ENCODE assay signal across 33 cellular contexts in the genomic region with DNA sequence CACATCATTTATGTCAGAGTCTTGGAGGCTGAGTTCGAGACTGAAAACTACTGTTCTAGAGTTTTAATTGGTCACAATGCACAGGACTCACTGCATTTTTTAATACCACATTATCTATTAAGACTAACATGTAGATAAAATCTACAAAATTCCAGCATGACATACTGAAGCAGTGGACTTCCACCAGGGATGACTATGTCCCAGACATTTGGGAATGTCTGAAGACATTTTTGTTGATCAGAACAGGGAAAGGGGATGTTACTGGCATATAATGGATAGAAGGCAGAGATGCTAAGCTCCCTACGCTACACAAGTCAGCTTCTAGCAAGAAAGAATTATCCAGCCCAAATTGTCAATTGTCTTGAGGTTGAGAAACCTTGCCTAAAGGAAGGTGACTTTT.
"Had no signal": no experiment of that assay in that cellular context is flagged by ENCODE, and none has a peak within 500 bp of the region (broad histone marks: within the 10 kb centered on the region; RNA-seq: fewer than 3 reads in every experiment).

No MANE protein-coding gene starts in this region.

- H3K36me3 Mint-ChIP-seq: activated CD8-positive, alpha-beta memory T cell treated with anti-CD3 and anti-CD28 coated beads, Interleukin-2, amount 10 ng/mL, durations not matched to agents 7 days and 5 days; activated naive CD4-positive, alpha-beta T cell treated with anti-CD3 and anti-CD28 coated beads, Interleukin-2, amount 10 ng/mL, durations not matched to agents 7 days and 5 days; activated naive CD4-positive, alpha-beta T cell treated with anti-CD3 and anti-CD28 coated beads, Interleukin-2, amount 50 U/mL, for 24 hours; activated naive CD8-positive, alpha-beta T cell; activated naive CD8-positive, alpha-beta T cell treated with anti-CD3 and anti-CD28 coated beads, Interleukin-2, amount 10 ng/mL, durations not matched to agents 7 days and 5 days had no signal

- H3K9me3 ChIP-seq: body of pancreas, breast epithelium had no signal

- H3K4me1 ChIP-seq: body of pancreas, breast epithelium had no signal

- H3K4me3 Mint-ChIP-seq: activated B cell treated with CpG ODN at 0.5 μM for 24 hours; activated CD4-positive, alpha-beta memory T cell treated with anti-CD3 and anti-CD28 coated beads, Interleukin-2, amount 10 ng/mL, durations not matched to agents 7 days and 5 days; activated CD4-positive, alpha-beta T cell treated with anti-CD3 and anti-CD28 coated beads, Interleukin-2, amount 10 ng/mL, durations not matched to agents 24 days and 14 days; activated CD8-positive, alpha-beta memory T cell treated with anti-CD3 and anti-CD28 coated beads, Interleukin-2, amount 10 ng/mL, durations not matched to agents 7 days and 5 days; activated CD8-positive, alpha-beta T cell treated with anti-CD3 and anti-CD28 coated beads, Interleukin-2, amount 10 ng/mL, durations not matched to agents 7 days and 5 days; activated naive CD4-positive, alpha-beta T cell treated with anti-CD3 and anti-CD28 coated beads, Interleukin-2, amount 10 ng/mL, durations not matched to agents 7 days and 5 days; activated naive CD4-positive, alpha-beta T cell treated with anti-CD3 and anti-CD28 coated beads, Interleukin-2, amount 50 U/mL, for 24 hours; activated naive CD8-positive, alpha-beta T cell; activated naive CD8-positive, alpha-beta T cell treated with anti-CD3 and anti-CD28 coated beads, Interleukin-2, amount 10 ng/mL, durations not matched to agents 7 days and 5 days; activated naive CD8-positive, alpha-beta T cell treated with anti-CD3 and anti-CD28 coated beads, Interleukin-2, amount 50 U/mL, for 24 hours; activated T-cell treated with anti-CD3 and anti-CD28 coated beads, Interleukin-2, amount 50 U/mL, for 24 hours; T-helper 1 cell treated with Interleukin-12 subunit alpha and Interleukin-12 subunit beta and Interleukin-4 antibody, amounts not matched to agents 30 μg/mL and 1 μg/mL, for 36 hours; T-helper 2 cell treated with Interferon-gamma antibody and Interleukin-4, amounts not matched to agents 5 μg/mL and 100 μg/mL, for 36 hours had no signal

- H3K27ac Mint-ChIP-seq: activated B cell treated with CpG ODN at 0.5 μM for 24 hours; activated CD4-positive, alpha-beta memory T cell treated with anti-CD3 and anti-CD28 coated beads, Interleukin-2, amount 10 ng/mL, durations not matched to agents 7 days and 5 days; activated CD4-positive, alpha-beta T cell treated with anti-CD3 and anti-CD28 coated beads, Interleukin-2, amount 10 ng/mL, durations not matched to agents 24 days and 14 days; activated CD8-positive, alpha-beta memory T cell treated with anti-CD3 and anti-CD28 coated beads, Interleukin-2, amount 10 ng/mL, durations not matched to agents 7 days and 5 days; activated CD8-positive, alpha-beta T cell treated with anti-CD3 and anti-CD28 coated beads, Interleukin-2, amount 10 ng/mL, durations not matched to agents 7 days and 5 days; activated naive CD4-positive, alpha-beta T cell treated with anti-CD3 and anti-CD28 coated beads, Interleukin-2, amount 10 ng/mL, durations not matched to agents 7 days and 5 days; activated naive CD4-positive, alpha-beta T cell treated with anti-CD3 and anti-CD28 coated beads, Interleukin-2, amount 50 U/mL, for 24 hours; activated naive CD8-positive, alpha-beta T cell; activated naive CD8-positive, alpha-beta T cell treated with anti-CD3 and anti-CD28 coated beads, Interleukin-2, amount 10 ng/mL, durations not matched to agents 7 days and 5 days; activated naive CD8-positive, alpha-beta T cell treated with anti-CD3 and anti-CD28 coated beads, Interleukin-2, amount 50 U/mL, for 24 hours; activated T-cell treated with anti-CD3 and anti-CD28 coated beads, Interleukin-2, amount 50 U/mL, for 24 hours; activated T-helper 2 cell treated with anti-CD3 and anti-CD28 coated beads, Interferon-gamma antibody, Interleukin-2, Interleukin-4, amounts not matched to agents 10 μg/mL and 5 μg/mL and 100 μg/mL, durations not matched to agents 14 hours and 24 hours and 36 hours; T-helper 1 cell treated with Interleukin-12 subunit alpha and Interleukin-12 subunit beta and Interleukin-4 antibody, amounts not matched to agents 30 μg/mL and 1 μg/mL, for 36 hours; T-helper 2 cell treated with Interferon-gamma antibody and Interleukin-4, amounts not matched to agents 5 μg/mL and 100 μg/mL, for 36 hours had no signal

- H3K27ac ChIP-seq: body of pancreas, brain microvascular endothelial cell, breast epithelium, VCaP had no signal

- H3K4me3 ChIP-seq: body of pancreas, breast epithelium had no signal

- H3K4me1 Mint-ChIP-seq: activated B cell treated with CpG ODN at 0.5 μM for 24 hours; activated CD4-positive, alpha-beta memory T cell treated with anti-CD3 and anti-CD28 coated beads, Interleukin-2, amount 10 ng/mL, durations not matched to agents 7 days and 5 days; activated CD4-positive, alpha-beta T cell treated with anti-CD3 and anti-CD28 coated beads, Interleukin-2, amount 10 ng/mL, durations not matched to agents 24 days and 14 days; activated CD8-positive, alpha-beta memory T cell treated with anti-CD3 and anti-CD28 coated beads, Interleukin-2, amount 10 ng/mL, durations not matched to agents 7 days and 5 days; activated naive CD4-positive, alpha-beta T cell treated with anti-CD3 and anti-CD28 coated beads, Interleukin-2, amount 10 ng/mL, durations not matched to agents 7 days and 5 days; activated naive CD4-positive, alpha-beta T cell treated with anti-CD3 and anti-CD28 coated beads, Interleukin-2, amount 50 U/mL, for 24 hours; activated naive CD8-positive, alpha-beta T cell treated with anti-CD3 and anti-CD28 coated beads, Interleukin-2, amount 10 ng/mL, durations not matched to agents 7 days and 5 days; activated naive CD8-positive, alpha-beta T cell treated with anti-CD3 and anti-CD28 coated beads, Interleukin-2, amount 50 U/mL, for 24 hours had no signal

- H3K9me3 Mint-ChIP-seq: activated B cell treated with CpG ODN at 0.5 μM for 24 hours; activated CD4-positive, alpha-beta memory T cell treated with anti-CD3 and anti-CD28 coated beads, Interleukin-2, amount 10 ng/mL, durations not matched to agents 7 days and 5 days; activated CD4-positive, alpha-beta T cell treated with anti-CD3 and anti-CD28 coated beads, Interleukin-2, amount 10 ng/mL, durations not matched to agents 24 days and 14 days; activated naive CD4-positive, alpha-beta T cell treated with anti-CD3 and anti-CD28 coated beads, Interleukin-2, amount 10 ng/mL, durations not matched to agents 7 days and 5 days; activated naive CD4-positive, alpha-beta T cell treated with anti-CD3 and anti-CD28 coated beads, Interleukin-2, amount 50 U/mL, for 24 hours; activated naive CD8-positive, alpha-beta T cell treated with anti-CD3 and anti-CD28 coated beads, Interleukin-2, amount 50 U/mL, for 24 hours; activated T-cell treated with anti-CD3 and anti-CD28 coated beads, Interleukin-2, amount 50 U/mL, for 24 hours; activated T-helper 2 cell treated with anti-CD3 and anti-CD28 coated beads, Interferon-gamma antibody, Interleukin-2, Interleukin-4, amounts not matched to agents 10 μg/mL and 5 μg/mL and 100 μg/mL, durations not matched to agents 14 hours and 24 hours and 36 hours; T-helper 1 cell treated with Interleukin-12 subunit alpha and Interleukin-12 subunit beta and Interleukin-4 antibody, amounts not matched to agents 30 μg/mL and 1 μg/mL, for 36 hours; T-helper 2 cell treated with Interferon-gamma antibody and Interleukin-4, amounts not matched to agents 5 μg/mL and 100 μg/mL, for 36 hours had no signal

- DNase-seq: activated B cell treated with CpG ODN at 0.5 μM for 24 hours; activated CD4-positive, alpha-beta memory T cell treated with anti-CD3 and anti-CD28 coated beads, Interleukin-2, amount 10 ng/mL, durations not matched to agents 7 days and 5 days; activated CD4-positive, alpha-beta T cell treated with anti-CD3 and anti-CD28 coated beads for 4 hours; activated CD4-positive, alpha-beta T cell treated with anti-CD3 and anti-CD28 coated beads, Interleukin-2, amount 10 ng/mL, durations not matched to agents 24 days and 14 days; activated CD4-positive, alpha-beta T cell treated with anti-CD3 and anti-CD28 coated beads, Interleukin-2, amount 50 U/mL, for 1 hour; activated CD4-positive, alpha-beta T cell treated with anti-CD3 and anti-CD28 coated beads, Interleukin-2, amount 50 U/mL, for 4 hours; activated CD4-positive, CD25-positive, alpha-beta regulatory T cell treated with anti-CD3 and anti-CD28 coated beads, Interleukin-2, amount 50 U/mL, for 72 hours; activated CD8-positive, alpha-beta memory T cell treated with anti-CD3 and anti-CD28 coated beads for 24 hours; activated CD8-positive, alpha-beta memory T cell treated with anti-CD3 and anti-CD28 coated beads, Interleukin-2, amount 10 ng/mL, durations not matched to agents 7 days and 5 days; activated CD8-positive, alpha-beta memory T cell treated with anti-CD3 and anti-CD28 coated beads, Interleukin-2, amount 50 U/mL, for 48 hours; activated CD8-positive, alpha-beta T cell treated with anti-CD3 and anti-CD28 coated beads, Interleukin-2, amount 10 ng/mL, durations not matched to agents 7 days and 5 days; activated effector memory CD4-positive, alpha-beta T cell treated with Interleukin-2 at 50 U/mL for 16 hours; activated gamma-delta T cell; activated naive CD4-positive, alpha-beta T cell treated with anti-CD3 and anti-CD28 coated beads, Interleukin-2, amount 10 ng/mL, durations not matched to agents 7 days and 5 days; activated naive CD4-positive, alpha-beta T cell treated with Interleukin-2 at 50 U/mL for 16 hours; activated naive CD8-positive, alpha-beta T cell treated with anti-CD3 and anti-CD28 coated beads, Interleukin-2, amount 10 ng/mL, durations not matched to agents 7 days and 5 days; activated naive CD8-positive, alpha-beta T cell treated with anti-CD3 and anti-CD28 coated beads, Interleukin-2, amount 50 U/mL, for 24 hours; activated T-cell treated with anti-CD3 and anti-CD28 coated beads, Interleukin-2, amount 50 U/mL, for 24 hours; activated T-cell treated with anti-CD3 and anti-CD28 coated beads, Interleukin-2, amount 50 U/mL, for 48 hours; aorta; body of pancreas; brain microvascular endothelial cell; central memory CD4-positive, alpha-beta T cell; T-helper 1 cell; T-helper 2 cell; T-helper 9 cell had no signal

- H3K27me3 ChIP-seq: body of pancreas, brain microvascular endothelial cell, breast epithelium had no signal

- H3K36me3 ChIP-seq: brain microvascular endothelial cell, breast epithelium had no signal

- H3K27me3 Mint-ChIP-seq: activated B cell treated with CpG ODN at 0.5 μM for 24 hours; activated T-cell treated with anti-CD3 and anti-CD28 coated beads, Interleukin-2, amount 50 U/mL, for 24 hours had no signal
